ENCODE assay signal across 15 cellular contexts in genomic region chr11:103668859-103669258, GRCh38.
DNase-seq lines count a peak whose midpoint lies in the region; ATAC-seq lines count a peak whose summit lies in the region.
"Had no signal": no experiment of that assay in that cellular context is flagged by ENCODE, and none has a peak within 500 bp of the region (broad histone marks: within the 10 kb centered on the region; RNA-seq: fewer than 3 reads in every experiment).

No MANE protein-coding gene starts in this region.

- no peak for DNase-seq in HuH-7 (ENCODE audit: low spot score)
- no peak for DNase-seq in Right ventricle myocardium inferior (ENCODE audit: missing footprints)
- DNase-seq in activated gamma-delta T cell (lab: John Stamatoyannopoulos, UW): no peak
- no peak for DNase-seq in activated naive CD4-positive, alpha-beta T cell treated with anti-CD3 and anti-CD28 coated beads, Interleukin-2, amount 50 U/mL, for 16 hours
- DNase-seq: 8988T; CD4-positive, alpha-beta memory T cell; DMS79 treated with DMSO at 0.1 percent for 48 hours; GF-D8; HCEC 1CT; KG1 had no signal

- ATAC-seq in GM18498 (IDR thresholded peaks at IDR 0.05; ENCODE audit: unreplicated experiment) (peak; percentile 51), GM19395 (IDR thresholded peaks at IDR 0.05; ENCODE audit: unreplicated experiment) (peak; percentile 57), HG02885 (IDR thresholded peaks at IDR 0.05; ENCODE audit: poor library complexity, unreplicated experiment) (peak; percentile 45), Right ventricle myocardium inferior (no peak)
- ATAC-seq: GM23338, HepG2 had no signal

- intact Hi-C loops in Right ventricle myocardium inferior (cut with DNase I): no loop called here
